8 cellular contexts compared by ENCODE assay signal in the genomic region with DNA sequence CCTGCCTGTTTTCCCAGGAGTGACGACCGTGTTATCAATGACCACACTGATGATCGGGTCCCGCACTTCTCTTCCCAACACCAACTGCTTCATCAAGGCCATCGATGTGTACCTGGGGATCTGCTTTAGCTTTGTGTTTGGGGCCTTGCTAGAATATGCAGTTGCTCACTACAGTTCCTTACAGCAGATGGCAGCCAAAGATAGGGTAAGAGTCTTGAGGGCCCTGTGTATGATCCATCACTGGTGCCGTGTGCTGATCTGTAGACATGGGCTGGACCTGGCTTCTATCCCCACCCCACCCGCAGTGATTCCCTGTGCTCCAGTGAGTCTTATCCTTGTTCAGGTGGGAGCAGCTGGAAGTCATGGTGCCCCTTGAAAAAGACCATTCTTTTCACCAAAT. TPM values are rescaled to one million over a fixed set of nuclear protein-coding genes. Genes with fewer than 3 reads are reported as not detected.
A peak's percentile ranks its signal among the peaks of the same experiment; 100 is the strongest.
DNase-seq lines count a peak whose midpoint lies in the region; ATAC-seq and TF ChIP-seq lines count a peak whose summit lies in the region.

No MANE protein-coding gene starts in this region.

- no peak overlapping the region for H3K27ac ChIP-seq in suprapubic skin

- no peaks in the 10 kb centered on the region for H3K9me3 Mint-ChIP-seq in HFFc6

- peaks cover 4% of the 10 kb centered on the region for H3K27me3 Mint-ChIP-seq in HFFc6 (ENCODE audit: insufficient read depth)

- H3K4me3 ChIP-seq in BE2C (ENCODE audit: low read depth, low read length), result no peak overlapping the region
- H3K4me3 ChIP-seq in suprapubic skin, result no peak overlapping the region

- in situ Hi-C loops in SK-MEL-5 (cut with HindIII; ENCODE audit: low pct_unique_long_range_greater_than_20kb, low sequenced_read_pairs), result no loop called here

- 74% methylated on average over 7 of the region's 7 CpGs for WGBS in suprapubic skin

- peak; percentile 57 for TF ChIP-seq CTCF in BE2C (IDR thresholded peaks at IDR 0.05; ENCODE audit: low read depth, low read length)
- TF ChIP-seq CTCF in HFFc6 (IDR thresholded peaks at IDR 0.05), result peak; percentile 69
- TF ChIP-seq CTCF in suprapubic skin (IDR thresholded peaks at IDR 0.05), result no peak

- H3K27me3 ChIP-seq in BE2C (no peaks in the 10 kb centered on the region), suprapubic skin (peaks cover 10% of the 10 kb centered on the region)

- H3K9me3 ChIP-seq in BE2C (no peaks in the 10 kb centered on the region), suprapubic skin (no peaks in the 10 kb centered on the region)

- ATAC-seq in sciatic nerve, result no peak

- H3K36me3 ChIP-seq in BE2C (no peaks in the 10 kb centered on the region), suprapubic skin (no peaks in the 10 kb centered on the region)

- TF ChIP-seq POLR2A in suprapubic skin (IDR thresholded peaks at IDR 0.05), result no peak

- no peaks in the 10 kb centered on the region for H3K36me3 Mint-ChIP-seq in HFFc6 (ENCODE audit: low read depth)

- H3K4me1 Mint-ChIP-seq in HFFc6 (ENCODE audit: low read depth), result peaks cover 5% of the 10 kb centered on the region; the same call in 1 of the 2 replicates

- H3K27ac Mint-ChIP-seq in HFFc6, result no peak overlapping the region

- H3K4me3 Mint-ChIP-seq in HFFc6, result no peak overlapping the region

- intact Hi-C loops in sciatic nerve (cut with DNase I), result no loop called here

- peak; percentile 32 for DNase-seq in BE2C
- DNase-seq in HFFc6, result peak; percentile 52
- DNase-seq in SK-MEL-5 (ENCODE audit: low read depth, low spot score), result peak; percentile 81
- peak; percentile 33 for DNase-seq in iPS DF 19.7 (ENCODE audit: low read depth, low spot score)
- no peak for DNase-seq in stimulated activated naive CD4-positive, alpha-beta T cell treated with Interleukin-2 at 50 U/mL for 16 hours (lab: John Stamatoyannopoulos, UW)
- DNase-seq in suprapubic skin (ENCODE audit: low spot score in 2 of 2), result no peak
- DNase-seq in NK-92 treated with Interleukin-12 subunit alpha and Interleukin-12 subunit beta, amount 100 ng/mL, for 24 hours (lab: John Stamatoyannopoulos, UW), result no peak
- no peak for DNase-seq in sciatic nerve (ENCODE audit: low spot score)

- H3K4me1 ChIP-seq in BE2C (no peaks in the 10 kb centered on the region), suprapubic skin (no peaks in the 10 kb centered on the region)

- no peak for TF ChIP-seq EP300 in suprapubic skin (IDR thresholded peaks at IDR 0.05)

RNA-seq across cellular contexts. Expression of gene GABRP, which starts 26.0 kb away (rescaled TPM):
- not detected for polyA plus RNA-seq in BE2C (2012; ENCODE audit: insufficient read depth, insufficient read length, low read depth)
- not detected for total RNA-seq in HFFc6 (2021; fragmentation: NEBNext Ultra II Directional; extraction: Animal tissue kit (Norgen Biotek cat#: 25700))
- not detected in 2 replicates for total RNA-seq in SK-MEL-5 (2014; rRNA removed; shearing (Covaris generic))
- not detected in 2 replicates for polyA plus RNA-seq in SK-MEL-5 (2015; cell fraction: cytosol; rRNA removed)
- polyA plus RNA-seq in SK-MEL-5 (2015; cell fraction: nucleus; rRNA removed), result not detected in 2 replicates
- total RNA-seq in suprapubic skin (10 to 100 TPM in 2 of 4 donors, 1 to 10 TPM in 2; 8.0 to 24.3 (median 16.1) TPM), sciatic nerve (0.45 TPM)

RNA-seq across cellular contexts. Expression of gene RANBP17, which starts 52.3 kb away (rescaled TPM):
- 9.4 TPM for polyA plus RNA-seq in BE2C (2012; ENCODE audit: insufficient read depth, insufficient read length, low read depth)
- 1 to 10 TPM; 3.3 to 7.2 (median 4.9) TPM for total RNA-seq in HFFc6 (2021; fragmentation: NEBNext Ultra II Directional; extraction: Animal tissue kit (Norgen Biotek cat#: 25700))
- 17.8 and 18.0 TPM in 2 replicates for total RNA-seq in SK-MEL-5 (2014; rRNA removed; shearing (Covaris generic))
- 6.6 and 12.9 TPM in 2 replicates for polyA plus RNA-seq in SK-MEL-5 (2015; cell fraction: cytosol; rRNA removed)
- 58.9 and 78.3 TPM in 2 replicates for polyA plus RNA-seq in SK-MEL-5 (2015; cell fraction: nucleus; rRNA removed)
- total RNA-seq in suprapubic skin (1 to 10 TPM in 3 of 4 donors, under 1 TPM in 1; 0.55 to 3.0 (median 1.5) TPM), sciatic nerve (14.8 TPM)

Comparison
In these comparisons a context has a peak if more than half of its experiments do, and no peak if none do; other contexts are left out.
1. DNase-seq: peak in BE2C (single experiment), HFFc6 (single experiment), SK-MEL-5 (single experiment) and iPS DF 19.7 (single experiment); none in stimulated activated naive CD4-positive, alpha-beta T cell treated with Interleukin-2 at 50 U/mL for 16 hours (single experiment), suprapubic skin (0 of 2), NK-92 treated with Interleukin-12 subunit alpha and Interleukin-12 subunit beta, amount 100 ng/mL, for 24 hours (single experiment) and sciatic nerve (single experiment).
2. CTCF ChIP-seq: peak in BE2C (single experiment) and HFFc6 (single experiment); none in suprapubic skin (0 of 2).